Comparison of ENCODE assay signal across 8 cellular contexts in genomic region chr14:75258803-75259509, GRCh38. TPM values are rescaled to one million over a fixed set of nuclear protein-coding genes. Genes with fewer than 3 reads are reported as not detected.
DNase-seq lines count a peak whose midpoint lies in the region; ATAC-seq and TF ChIP-seq lines count a peak whose summit lies in the region.

No MANE protein-coding gene starts in this region.

- TF ChIP-seq CTCF in colonic mucosa (IDR thresholded peaks at IDR 0.05), result no peak

- H3K27ac Mint-ChIP-seq in activated CD4-positive, alpha-beta T cell treated with anti-CD3 and anti-CD28 coated beads, Interleukin-2, amount 10 ng/mL, durations not matched to agents 24 days and 14 days, result peak overlapping the region; percentile 99

- H3K27ac ChIP-seq in colonic mucosa, result peak overlapping the region; percentile 84

- intact Hi-C loops in activated CD4-positive, alpha-beta T cell treated with anti-CD3 and anti-CD28 coated beads, Interleukin-2, amount 10 ng/mL, durations not matched to agents 24 days and 14 days (cut with micrococcal nuclease), result loop anchor here (1.0 kb wide), 4 partner anchors 10 to 83 kb away; partner anchors contain the start of genes FOS and TMED10
- intact Hi-C loops in colonic mucosa (cut with DNase I), result no loop called here

- H3K9me3 Mint-ChIP-seq in activated CD4-positive, alpha-beta T cell treated with anti-CD3 and anti-CD28 coated beads, Interleukin-2, amount 10 ng/mL, durations not matched to agents 24 days and 14 days, result no peaks in the 10 kb centered on the region

- no peaks in the 10 kb centered on the region for H3K9me3 ChIP-seq in colonic mucosa

- peaks cover 54% of the 10 kb centered on the region for H3K27me3 Mint-ChIP-seq in activated CD4-positive, alpha-beta T cell treated with anti-CD3 and anti-CD28 coated beads, Interleukin-2, amount 10 ng/mL, durations not matched to agents 24 days and 14 days

- H3K4me3 Mint-ChIP-seq in activated CD4-positive, alpha-beta T cell treated with anti-CD3 and anti-CD28 coated beads, Interleukin-2, amount 10 ng/mL, durations not matched to agents 24 days and 14 days, result peak overlapping the region; percentile 85

- peak overlapping the region; percentile 16 for H3K4me3 ChIP-seq in colonic mucosa

- DNase-seq in Ammon's horn (ENCODE audit: low spot score), result peak; percentile 100
- DNase-seq in NCI-H524 treated with DMSO at 0.1 percent for 48 hours (lab: John Stamatoyannopoulos, UW), result peak; percentile 98
- peak; percentile 100 for DNase-seq in activated CD4-positive, alpha-beta T cell treated with anti-CD3 and anti-CD28 coated beads, Interleukin-2, amount 10 ng/mL, durations not matched to agents 24 days and 14 days
- peak; percentile 100 for DNase-seq in colonic mucosa
- peak; percentile 99 for DNase-seq in kidney tubule cell (ENCODE audit: low spot score)
- DNase-seq in stimulated activated CD4-positive, alpha-beta T cell treated with anti-CD3 and anti-CD28 coated beads, Interleukin-1b, Interleukin-23, amount 100 ng/mL, for 1 hour (ENCODE audit: low read depth in 2 of 2), result peak; percentile 98 to 99

- H3K4me1 Mint-ChIP-seq in activated CD4-positive, alpha-beta T cell treated with anti-CD3 and anti-CD28 coated beads, Interleukin-2, amount 10 ng/mL, durations not matched to agents 24 days and 14 days, result peaks cover 17% of the 10 kb centered on the region

- H3K36me3 Mint-ChIP-seq in activated CD4-positive, alpha-beta T cell treated with anti-CD3 and anti-CD28 coated beads, Interleukin-2, amount 10 ng/mL, durations not matched to agents 24 days and 14 days (ENCODE audit: low read depth), result no peaks in the 10 kb centered on the region

- H3K36me3 ChIP-seq in colonic mucosa, result no peaks in the 10 kb centered on the region

- H3K27me3 ChIP-seq in colonic mucosa, result no peaks in the 10 kb centered on the region

- H3K9ac ChIP-seq in colonic mucosa (ENCODE audit: low read depth in 2 of 2, low read length in 2 of 2), result peak overlapping the region; percentile 84 to 97

- ATAC-seq in GM19324 (IDR thresholded peaks at IDR 0.05; ENCODE audit: low FRiP score, unreplicated experiment) (peak; percentile 97), HG03460 (IDR thresholded peaks at IDR 0.05; ENCODE audit: unreplicated experiment) (peak; percentile 95)

- H3K4me1 ChIP-seq in colonic mucosa, result peaks cover 9% of the 10 kb centered on the region

RNA-seq across cellular contexts. Expression of gene FOS, which starts 19.7 kb away (rescaled TPM):
- total RNA-seq in activated CD4-positive, alpha-beta T cell treated with anti-CD3 and anti-CD28 coated beads, Interleukin-2, amount 10 ng/mL, durations not matched to agents 24 days and 14 days, result 26.5 and 29.6 TPM in 2 replicates
- 10 to 100 TPM; 86.9 to 98.4 TPM for total RNA-seq in colonic mucosa

Comparison
In these comparisons a context has a peak if more than half of its experiments do, and no peak if none do; other contexts are left out.
1. Peak in every context shown above with its lines: DNase-seq, ATAC-seq, H3K4me3 ChIP-seq and H3K27ac ChIP-seq.